18 cellular contexts compared by ENCODE assay signal in genomic region chr6:145699462-145699861, GRCh38. TPM values are rescaled to one million over a fixed set of nuclear protein-coding genes. Genes with fewer than 3 reads are reported as not detected.
A peak's percentile ranks its signal among the peaks of the same experiment; 100 is the strongest.
DNase-seq lines count a peak whose midpoint lies in the region; ATAC-seq, FAIRE-seq and TF ChIP-seq lines count a peak whose summit lies in the region.
"Had no signal": no experiment of that assay in that cellular context is flagged by ENCODE, and none has a peak within 500 bp of the region (broad histone marks: within the 10 kb centered on the region; RNA-seq: fewer than 3 reads in every experiment).

No MANE protein-coding gene starts in this region.

- H3K9ac ChIP-seq in fibroblast of lung (ENCODE audit: insufficient read depth, low read length) = no peak overlapping the region

- H2AFZ ChIP-seq in fibroblast of lung (ENCODE audit: low read length) = no peak overlapping the region

- TF ChIP-seq CTCF in fibroblast of lung (conservative IDR thresholded peaks at IDR 0.05 in 1 of 2, IDR thresholded peaks at IDR 0.05 in 1 of 2; ENCODE audit: low read depth in 1 of 2, low read length in 2 of 2) = no peak

- no peak for ATAC-seq in HG03342 (IDR thresholded peaks at IDR 0.05; ENCODE audit: unreplicated experiment)
- ATAC-seq: activated naive CD8-positive, alpha-beta T cell treated with anti-CD3 and anti-CD28 coated beads, Interleukin-2, amount 50 U/mL, for 24 hours; Panc1; T-helper 17 cell had no signal

- FAIRE-seq in GM12892 (lab: Jason Lieb, UNC) = no peak
- FAIRE-seq: H1 had no signal

- DNase-seq in GM04503 (ENCODE audit: low read depth) (peak; percentile 10), SJSA1 (ENCODE audit: low read depth in 1 of 2, low spot score in 2 of 2) (peak in 1 of 2 experiments; percentile 51), fibroblast of lung (ENCODE audit: low read depth in 2 of 2) (peak; percentile 54 to 82), renal cortical epithelial cell (ENCODE audit: low read depth) (peak; percentile 79), GM12892 (ENCODE audit: insufficient read length) (no peak), cortex of kidney (lab: John Stamatoyannopoulos, UW) (no peak), 8988T (no peak)
- DNase-seq: activated naive CD8-positive, alpha-beta T cell treated with anti-CD3 and anti-CD28 coated beads, Interleukin-2, amount 50 U/mL, for 24 hours; activated T-cell treated with anti-CD3 and anti-CD28 coated beads, Interleukin-2, amount 50 U/mL, for 24 hours; CD4-positive, alpha-beta T cell; NCI-H1930; NCI-H524 treated with DMSO at 0.1 percent for 48 hours; stimulated activated CD4-positive, alpha-beta T cell treated with anti-CD3 and anti-CD28 coated beads, Interleukin-4, amount 100 ng/mL, for 1 hour; T-helper 17 cell; trophoblast cell had no signal

- no peak for TF ChIP-seq POLR2A in GM12892 (IDR thresholded peaks at IDR 0.05; ENCODE audit: low read depth, low read length)

- H3K4me1 ChIP-seq in SJSA1 (replicated peaks) (peaks cover 14% of the 10 kb centered on the region), fibroblast of lung (ENCODE audit: control insufficient read depth, extremely low read depth, insufficient read depth, low read length) (peaks cover 3% of the 10 kb centered on the region)

- H3K4me3 ChIP-seq in SJSA1 (no peak overlapping the region), fibroblast of lung (replicated peaks in 1 of 4; ENCODE audit: control extremely low read depth in 1 of 4, insufficient read depth in 1 of 4, low read depth in 3 of 4, low read length in 4 of 4) (no peak overlapping the region)

- H3K27me3 ChIP-seq in SJSA1 (replicated peaks) = no peaks in the 10 kb centered on the region
- H3K27me3 ChIP-seq in fibroblast of lung (ENCODE audit: control insufficient read depth, insufficient read depth, low read length) = no peaks in the 10 kb centered on the region

- no peaks in the 10 kb centered on the region for H4K20me1 ChIP-seq in fibroblast of lung (ENCODE audit: control insufficient read depth, extremely low read depth, insufficient read depth, low read length)

- H3K27ac ChIP-seq in SJSA1 (peak overlapping the region; percentile 46), fibroblast of lung (ENCODE audit: insufficient read depth, low read length) (no peak overlapping the region)

- H3K9me3 ChIP-seq in SJSA1 (replicated peaks) = no peaks in the 10 kb centered on the region
- H3K9me3 ChIP-seq in fibroblast of lung (ENCODE audit: control insufficient read depth, insufficient read depth, low read depth, low read length) = no peaks in the 10 kb centered on the region

- H3K36me3 ChIP-seq in SJSA1 (no peaks in the 10 kb centered on the region), fibroblast of lung (ENCODE audit: control insufficient read depth, insufficient read depth, low read length) (no peaks in the 10 kb centered on the region)

- no peaks in the 10 kb centered on the region for H3K79me2 ChIP-seq in fibroblast of lung (ENCODE audit: control insufficient read depth, insufficient read depth, low read length)

- H3K4me2 ChIP-seq in fibroblast of lung (ENCODE audit: extremely low read depth, insufficient read depth, low read length) = peak overlapping the region; percentile 32

RNA-seq across cellular contexts. Expression of gene EPM2A, which starts 35.9 kb away (rescaled TPM):
- total RNA-seq in SJSA1 (2014; rRNA removed; shearing (Covaris generic)) = 3.4 and 6.2 TPM in 2 replicates
- total RNA-seq in fibroblast of lung (8.3 and 10.0 TPM in 2 replicates), renal cortical epithelial cell (8.0 and 10.6 TPM in 2 replicates)
- polyA plus RNA-seq in fibroblast of lung = 2.8 and 4.1 TPM in 2 replicates
- 2.6 TPM in 2 replicates for polyA plus RNA-seq in fibroblast of lung (2012)
- 8.5 and 9.5 TPM in 2 replicates for polyA minus RNA-seq in fibroblast of lung (ENCODE audit: low replicate concordance)
- 3.4 TPM for polyA plus RNA-seq in GM12892 (2012; ENCODE audit: missing spikeins)

Comparison
In these comparisons a context has a peak if more than half of its experiments do, and no peak if none do; other contexts are left out.
1. DNase-seq: peak in GM04503 (single experiment), fibroblast of lung (2 of 2) and renal cortical epithelial cell (single experiment); none in GM12892 (single experiment), cortex of kidney (single experiment) and 8988T (single experiment).